ENCODE assay signal across 26 cellular contexts in genomic region chr17:57115916-57116315, GRCh38. TPM values are rescaled to one million over a fixed set of nuclear protein-coding genes. Genes with fewer than 3 reads are reported as not detected.
DNase-seq lines count a peak whose midpoint lies in the region; ATAC-seq, FAIRE-seq and TF ChIP-seq lines count a peak whose summit lies in the region.
"Had no signal": no experiment of that assay in that cellular context is flagged by ENCODE, and none has a peak within 500 bp of the region (broad histone marks: within the 10 kb centered on the region; RNA-seq: fewer than 3 reads in every experiment).

No MANE protein-coding gene starts in this region.

- no peaks in the 10 kb centered on the region for H3K4me1 Mint-ChIP-seq in Caco-2 (ENCODE audit: low read depth, unreplicated experiment)
- H3K4me1 Mint-ChIP-seq: B cell had no signal

- no peak overlapping the region for H4K8ac ChIP-seq in neuronal stem cell (ENCODE audit: low read depth, low read length)

- ATAC-seq in heart left ventricle = no peak
- ATAC-seq in HepG2 = no peak
- ATAC-seq: A549; CD8-positive, alpha-beta T cell; GM12878 had no signal

- in situ Hi-C loops in HepG2 (cut with HindIII; ENCODE audit: extremely low pct_ligation_motif_present, low pct_unique_long_range_greater_than_20kb) = loop anchor here (10.0 kb wide), 1 partner anchor 101 kb away; no protein-coding TSS in a partner anchor

- intact Hi-C loops in left ventricle myocardium inferior (cut with micrococcal nuclease) = no loop called here
- intact Hi-C loops in heart left ventricle (cut with DNase I) = loop anchor here in 4 of 10 donors (10.0 kb wide), 1 partner anchor 111 kb away; no protein-coding TSS in a partner anchor
- intact Hi-C loops in Caco-2 (cut with micrococcal nuclease; ENCODE audit: unreplicated experiment) = loop anchor here (10.0 kb wide), 1 partner anchor 111 kb away; no protein-coding TSS in a partner anchor
- intact Hi-C loops in HepG2 (cut with micrococcal nuclease; ENCODE audit: unreplicated experiment) = no loop called here

- H3K27ac Mint-ChIP-seq in Caco-2 (ENCODE audit: unreplicated experiment) = peak overlapping the region; percentile 32
- H3K27ac Mint-ChIP-seq: B cell; CD4-positive, alpha-beta T cell; CD8-positive, alpha-beta T cell had no signal

- no peak for FAIRE-seq in HepG2 (lab: Jason Lieb, UNC)
- FAIRE-seq: A549, GM12878, GM12892, GM18507 had no signal

- no peak overlapping the region for H3K9ac ChIP-seq in HepG2 (ENCODE audit: insufficient read depth, low read depth, low read length)
- no peak overlapping the region for H3K9ac ChIP-seq in neuronal stem cell (ENCODE audit: low read depth, low read length, poor library complexity)
- H3K9ac ChIP-seq: BLaER1 treated with 17β-estradiol and CSF1 and Interleukin-3, amounts not matched to agents 10 nM and 100 nM had no signal

- H3K4me3 Mint-ChIP-seq in Caco-2 (ENCODE audit: unreplicated experiment) = no peak overlapping the region
- H3K4me3 Mint-ChIP-seq: B cell; CD4-positive, alpha-beta T cell; CD8-positive, alpha-beta T cell had no signal

- no peak overlapping the region for H3K14ac ChIP-seq in neuronal stem cell (ENCODE audit: low read length)

- H3K79me1 ChIP-seq in neuronal stem cell (ENCODE audit: low read depth, low read length) = no peaks in the 10 kb centered on the region

- BruUV-seq in Caco-2 (replicated peaks; lab: Mats Ljungman, UMichigan) = no TSS peak
- no TSS peak for BruUV-seq in HepG2 (replicated peaks; lab: Mats Ljungman, UMichigan)

- peak overlapping the region; percentile 49 for H4K91ac ChIP-seq in neuronal stem cell (ENCODE audit: low read depth, low read length, poor library complexity)

- no peak overlapping the region for H2BK5ac ChIP-seq in neuronal stem cell (ENCODE audit: low read length)

- H2BK120ac ChIP-seq in neuronal stem cell (ENCODE audit: low read depth, low read length) = no peak overlapping the region

- H3K4me3 ChIP-seq in left ventricle myocardium inferior = no peak overlapping the region
- no peak overlapping the region for H3K4me3 ChIP-seq in heart left ventricle
- no peak overlapping the region for H3K4me3 ChIP-seq in Caco-2 (ENCODE audit: low read depth, low read length)
- H3K4me3 ChIP-seq in HepG2 (replicated peaks in 1 of 3; ENCODE audit: insufficient read depth in 1 of 3, low read depth in 2 of 3, low read length in 3 of 3) = no peak overlapping the region
- no peak overlapping the region for H3K4me3 ChIP-seq in neuronal stem cell (ENCODE audit: low read length in 2 of 2)
- H3K4me3 ChIP-seq: A549; BLaER1 treated with 17β-estradiol and CSF1 and Interleukin-3, amounts not matched to agents 10 nM and 100 nM; GM12878 had no signal

- H3K36me3 ChIP-seq in left ventricle myocardium inferior (peaks cover 86% of the 10 kb centered on the region), heart left ventricle (peaks cover 7 to 94% (median 78%) of the 10 kb centered on the region in 9 donors), Caco-2 (ENCODE audit: control insufficient read depth, insufficient read depth, low read length) (peaks cover 3% of the 10 kb centered on the region), HepG2 (replicated peaks in 1 of 2; ENCODE audit: control insufficient read depth in 1 of 2, insufficient read depth in 2 of 2, low read length in 2 of 2) (peaks cover 60 to 84% of the 10 kb centered on the region in 2 experiments), neuronal stem cell (replicated peaks in 1 of 2; ENCODE audit: control insufficient read depth in 2 of 2, insufficient read depth in 2 of 2, low read length in 2 of 2) (peaks cover 17 to 99% of the 10 kb centered on the region in 2 donors)

- H3K27ac ChIP-seq in left ventricle myocardium inferior (replicated peaks) (peak overlapping the region; percentile 95), heart left ventricle (peak overlapping the region in 1 of 12 donors; percentile 30), HepG2 (ENCODE audit: extremely low read length, insufficient read depth, low read length) (no peak overlapping the region), neuronal stem cell (replicated peaks; ENCODE audit: low read length) (no peak overlapping the region)
- H3K27ac ChIP-seq: 22Rv1; A549; BLaER1 treated with 17β-estradiol and CSF1 and Interleukin-3, amounts not matched to agents 10 nM and 100 nM; C4-2B had no signal

- H2AFZ ChIP-seq in HepG2 (ENCODE audit: low read length) = no peak overlapping the region
- H2AFZ ChIP-seq in neuronal stem cell (ENCODE audit: low read length) = no peak overlapping the region

- H3K4me2 ChIP-seq in HepG2 (ENCODE audit: low read depth, low read length) = no peak overlapping the region
- no peak overlapping the region for H3K4me2 ChIP-seq in neuronal stem cell (ENCODE audit: insufficient read depth, low read length, poor library complexity, severe bottlenecking)
- H3K4me2 ChIP-seq: A549; BLaER1 treated with 17β-estradiol and CSF1 and Interleukin-3, amounts not matched to agents 10 nM and 100 nM had no signal

- H3K9me3 ChIP-seq in left ventricle myocardium inferior (replicated peaks) = no peaks in the 10 kb centered on the region
- no peaks in the 10 kb centered on the region for H3K9me3 ChIP-seq in heart left ventricle
- H3K9me3 ChIP-seq in Caco-2 = no peaks in the 10 kb centered on the region
- H3K9me3 ChIP-seq in HepG2 (ENCODE audit: low read length) = no peaks in the 10 kb centered on the region
- no peaks in the 10 kb centered on the region for H3K9me3 ChIP-seq in neuronal stem cell (replicated peaks in 1 of 2; ENCODE audit: control insufficient read depth in 2 of 2, insufficient read depth in 1 of 2, low read depth in 1 of 2, low read length in 2 of 2)
- H3K9me3 ChIP-seq: A549; BLaER1 treated with 17β-estradiol and CSF1 and Interleukin-3, amounts not matched to agents 10 nM and 100 nM had no signal

- no peak overlapping the region for H3K4ac ChIP-seq in neuronal stem cell (ENCODE audit: low read length)

- TF ChIP-seq RAD21 in HepG2 (CRISPR knock-in tag; IDR thresholded peaks at IDR 0.05) = no peak

- H3K4me1 ChIP-seq in left ventricle myocardium inferior (peaks cover 48% of the 10 kb centered on the region), heart left ventricle (peaks cover 0 to 54% (median 30%) of the 10 kb centered on the region in 12 donors), Caco-2 (no peaks in the 10 kb centered on the region), HepG2 (ENCODE audit: insufficient read depth, low read length) (peaks cover 25% of the 10 kb centered on the region), neuronal stem cell (ENCODE audit: control insufficient read depth in 2 of 2, insufficient read depth in 1 of 2, low read depth in 1 of 2, low read length in 2 of 2) (no peaks in the 10 kb centered on the region)

- H3K27me3 ChIP-seq in left ventricle myocardium inferior (ENCODE audit: low read depth) (no peaks in the 10 kb centered on the region), heart left ventricle (no peaks in the 10 kb centered on the region), Caco-2 (replicated peaks; ENCODE audit: control insufficient read depth, insufficient read depth, low read length) (no peaks in the 10 kb centered on the region), HepG2 (ENCODE audit: control insufficient read depth in 1 of 2, insufficient read depth in 2 of 2, low read length in 2 of 2) (no peaks in the 10 kb centered on the region), neuronal stem cell (ENCODE audit: control insufficient read depth in 3 of 3, insufficient read depth in 3 of 3, low read depth in 1 of 3, low read length in 3 of 3) (no peaks in the 10 kb centered on the region)
- H3K27me3 ChIP-seq: BLaER1 treated with 17β-estradiol and CSF1 and Interleukin-3, amounts not matched to agents 10 nM and 100 nM had no signal

- no peak overlapping the region for H3K23ac ChIP-seq in neuronal stem cell (ENCODE audit: low read depth, low read length, poor library complexity)

- no peak overlapping the region for H2BK15ac ChIP-seq in neuronal stem cell (ENCODE audit: low read length)

- POLR2A ChIA-PET in Caco-2 (lab: Charles Lee) (no interaction called here), HepG2 (lab: Yijun Ruan, JAX) (no interaction called here)

- DNase-seq in left ventricle myocardium inferior (no peak), heart left ventricle (no peak), Caco-2 (no peak), HepG2 (ENCODE audit: low spot score) (no peak), neuronal stem cell (ENCODE audit: low spot score) (no peak), GOT3 (lab: John Stamatoyannopoulos, UW) (no peak)
- DNase-seq in activated CD4-positive, alpha-beta T cell treated with anti-CD3 and anti-CD28 coated beads for 48 hours = no peak
- no peak for DNase-seq in stimulated activated CD4-positive, alpha-beta T cell treated with anti-CD3 and anti-CD28 coated beads, Interleukin-4, amount 100 ng/mL, for 24 hours
- DNase-seq: AML-193; CD4-positive, alpha-beta T cell; CD8-positive, alpha-beta T cell; DMS 273 treated with DMSO at 0.1 percent for 48 hours; DMS153; DMS53; DMS79; DND-41; EL; GDM1 had no signal

- peaks cover 94% of the 10 kb centered on the region for H3K36me3 Mint-ChIP-seq in Caco-2 (ENCODE audit: insufficient read depth, unreplicated experiment)

- H2AK5ac ChIP-seq in neuronal stem cell (ENCODE audit: low read depth, low read length) = no peak overlapping the region

- no peak overlapping the region for H2BK12ac ChIP-seq in neuronal stem cell (ENCODE audit: low read length)

- 92 to 96% (median 94%) methylated on average over 21 of the region's 21 CpGs for WGBS in heart left ventricle, 4 donors
- 97% methylated on average over 21 of the region's 21 CpGs for WGBS in HepG2 (ENCODE audit: low lambda C conversion rate)
- no CpG with 5 or more reads among the region's 21 CpGs for WGBS in neuronal stem cell (ENCODE audit: extremely low coverage in 2 of 2, insufficient read length in 2 of 2, insufficient replicate concordance in 1 of 2), 2 donors

- no peaks in the 10 kb centered on the region for H3K9me3 Mint-ChIP-seq in Caco-2 (ENCODE audit: unreplicated experiment)
- H3K9me3 Mint-ChIP-seq: CD4-positive, alpha-beta T cell; CD8-positive, alpha-beta T cell had no signal

- H3K79me2 ChIP-seq in HepG2 (ENCODE audit: insufficient read depth, low read length) = peaks cover 1% of the 10 kb centered on the region

- no peak overlapping the region for H3K18ac ChIP-seq in neuronal stem cell (ENCODE audit: low read length)

- TF ChIP-seq CTCF in left ventricle myocardium inferior (IDR thresholded peaks at IDR 0.05; ENCODE audit: borderline replicate concordance) = no peak
- TF ChIP-seq CTCF in heart left ventricle (IDR thresholded peaks at IDR 0.05) = no peak
- TF ChIP-seq CTCF in Caco-2 (IDR thresholded peaks at IDR 0.05; ENCODE audit: insufficient read depth in 1 of 2, low read depth in 1 of 2, low read length in 1 of 2, severe bottlenecking in 1 of 2, unreplicated experiment in 1 of 2) = no peak
- TF ChIP-seq CTCF in HepG2 (CRISPR knock-in tag; IDR thresholded peaks at IDR 0.05) = no peak

- CTCF ChIA-PET in Caco-2 (lab: Charles Lee) = no interaction called here
- CTCF ChIA-PET in HepG2 (lab: Yijun Ruan, JAX; ENCODE audit: low intra/inter-chr PET ratio, low total read pairs) = no interaction called here

- TF ChIP-seq POLR2A in heart left ventricle (IDR thresholded peaks at IDR 0.05) (no peak), HepG2 (IDR thresholded peaks at IDR 0.05; ENCODE audit: insufficient read depth in 1 of 2, low read depth in 2 of 2, low read length in 2 of 2) (no peak)

- no peak for TF ChIP-seq EP300 in HepG2 (IDR thresholded peaks at IDR 0.05; ENCODE audit: low read depth in 2 of 2, low read length in 2 of 2)
- no peak for TF ChIP-seq EP300 in HepG2 (CRISPR knock-in tag; IDR thresholded peaks at IDR 0.05; ENCODE audit: borderline replicate concordance)

- no peaks in the 10 kb centered on the region for H3K27me3 Mint-ChIP-seq in Caco-2 (ENCODE audit: insufficient read depth, unreplicated experiment)
- H3K27me3 Mint-ChIP-seq: B cell; CD4-positive, alpha-beta T cell had no signal

- peaks cover 10% of the 10 kb centered on the region; the same call in 1 of the 2 replicates for H4K20me1 ChIP-seq in HepG2 (ENCODE audit: insufficient read depth, low read length)

RNA-seq across cellular contexts. Expression of gene AKAP1, which starts 30.9 kb away (rescaled TPM):
- total RNA-seq in left ventricle myocardium inferior (214 TPM), heart left ventricle (100 to 1,000 TPM in 8 of 9 donors, 10 to 100 TPM in 1; 77.4 to 240 (median 133) TPM), Caco-2 (2022) (87.1 and 87.2 TPM in 2 replicates), HepG2 (2016; rRNA removed; fragmentation: Illumina TruSeq; extraction: Trizol) (46.4 and 101 TPM in 2 replicates)
- polyA plus RNA-seq in heart left ventricle (10 to 100 TPM; 55.8 to 63.4 TPM), HepG2 (2011; rRNA removed) (131 and 136 TPM in 2 replicates)
- total RNA-seq in HepG2 (2016; cell fraction: cytosol; rRNA removed; fragmentation: Illumina TruSeq; extraction: Trizol; ENCODE audit: low read depth) = 18.6 and 20.2 TPM in 2 replicates
- total RNA-seq in HepG2 (2016; cell fraction: insoluble cytoplasmic fraction; rRNA removed; fragmentation: Illumina TruSeq; extraction: Trizol) = 43.3 and 95.2 TPM in 2 replicates
- 44.9 and 47.5 TPM in 2 replicates for total RNA-seq in HepG2 (2016; cell fraction: membrane; rRNA removed; fragmentation: Illumina TruSeq; extraction: Trizol)
- total RNA-seq in HepG2 (2016; cell fraction: nucleus; rRNA removed; fragmentation: Illumina TruSeq; extraction: Trizol) = 119 and 142 TPM in 2 replicates
- 93.5 and 109 TPM in 2 replicates for polyA plus RNA-seq in HepG2 (2011; cell fraction: cytosol; rRNA removed)
- 234 and 300 TPM in 2 replicates for polyA plus RNA-seq in HepG2 (2011; cell fraction: nucleus; rRNA removed)
- polyA plus RNA-seq in HepG2 (2012) = 66.3 and 68.8 TPM in 2 replicates
- 8.4 and 10.9 TPM in 2 replicates for polyA plus RNA-seq in HepG2 (2016; cell fraction: cytosol; fragmentation: Illumina TruSeq; extraction: Trizol; ENCODE audit: low read depth)
- polyA plus RNA-seq in HepG2 (2016; cell fraction: insoluble cytoplasmic fraction; fragmentation: Illumina TruSeq; extraction: Trizol; ENCODE audit: low read depth) = 34.0 and 34.5 TPM in 2 replicates
- polyA plus RNA-seq in HepG2 (2016; cell fraction: membrane; fragmentation: Illumina TruSeq; extraction: Trizol; ENCODE audit: low read depth) = 17.7 and 18.8 TPM in 2 replicates
- polyA plus RNA-seq in HepG2 (2016; cell fraction: nucleus; fragmentation: Illumina TruSeq; extraction: Trizol; ENCODE audit: insufficient read depth, low read depth) = 141 and 146 TPM in 2 replicates
- polyA minus RNA-seq in HepG2 (2011; rRNA and poly(A)+ RNA removed; ENCODE audit: low replicate concordance) = 127 and 335 TPM in 2 replicates
- polyA minus RNA-seq in HepG2 (2011; cell fraction: cytosol; rRNA and poly(A)+ RNA removed) = 101 and 127 TPM in 2 replicates
- polyA minus RNA-seq in HepG2 (2011; cell fraction: nucleus; rRNA and poly(A)+ RNA removed) = 78.2 and 99.9 TPM in 2 replicates
- polyA plus RNA-seq in neuronal stem cell (2013, experiment 1 of 2) = 12.3 TPM
- polyA plus RNA-seq in neuronal stem cell (2013, experiment 2 of 2) = 13.3 TPM
